8 cellular contexts compared by ENCODE assay signal in the genomic region with DNA sequence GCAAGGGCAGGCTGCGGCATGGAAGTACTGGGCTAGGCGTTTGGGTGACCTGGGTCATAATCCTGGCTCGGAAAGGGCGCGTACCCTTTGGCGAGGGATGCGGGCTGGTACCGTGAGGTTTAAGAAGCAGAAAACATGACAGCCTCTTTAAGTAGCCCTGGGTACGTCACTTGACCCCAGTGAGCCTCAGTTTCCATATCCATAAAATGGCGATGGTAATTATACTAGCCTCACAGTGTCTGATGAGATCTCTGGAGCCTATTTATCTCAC. TPM values are rescaled to one million over a fixed set of nuclear protein-coding genes. Genes with fewer than 3 reads are reported as not detected.
DNase-seq lines count a peak whose midpoint lies in the region; ATAC-seq and TF ChIP-seq lines count a peak whose summit lies in the region.

No MANE protein-coding gene starts in this region.

- peak overlapping the region; percentile 99 for H3K4me3 Mint-ChIP-seq in T-helper 17 cell

- no peak for DNase-seq in GM12864 (ENCODE audit: low read depth)
- DNase-seq in T-helper 17 cell = no peak
- DNase-seq in fibroblast of pulmonary artery (ENCODE audit: low read depth) = no peak
- DNase-seq in sciatic nerve (ENCODE audit: low spot score) = no peak
- no peak for DNase-seq in NCI-H2107 treated with DMSO at 0.1 percent for 48 hours (lab: John Stamatoyannopoulos, UW; ENCODE audit: unreplicated experiment)
- DNase-seq in mucosa of gallbladder (ENCODE audit: low spot score) = no peak

- peak overlapping the region; percentile 100 for H3K27ac Mint-ChIP-seq in T-helper 17 cell

- peaks cover 67% of the 10 kb centered on the region for H3K4me1 Mint-ChIP-seq in T-helper 17 cell

- H3K9me3 ChIP-seq in T-helper 17 cell (ENCODE audit: control insufficient read depth, low read length, poor library complexity, severe bottlenecking) = no peaks in the 10 kb centered on the region

- no peaks in the 10 kb centered on the region for H3K27me3 Mint-ChIP-seq in T-helper 17 cell

- TF ChIP-seq CTCF in GM12864 (IDR thresholded peaks at IDR 0.05; ENCODE audit: low read depth, low read length, missing control alignments) (no peak), fibroblast of pulmonary artery (IDR thresholded peaks at IDR 0.05; ENCODE audit: low read length, missing control alignments) (no peak)

- H3K4me3 ChIP-seq in GM12864 (ENCODE audit: low read depth, low read length) (peak overlapping the region; percentile 85), fibroblast of pulmonary artery (replicated peaks; ENCODE audit: low read depth, low read length) (peak overlapping the region; percentile 79)

- H3K36me3 Mint-ChIP-seq in T-helper 17 cell (ENCODE audit: low read depth) = peaks cover 5% of the 10 kb centered on the region

- no peak for ATAC-seq in T-helper 17 cell
- ATAC-seq in sciatic nerve = peak; percentile 1
- ATAC-seq in HG03565 (IDR thresholded peaks at IDR 0.05; ENCODE audit: unreplicated experiment) = no peak
- no peak for ATAC-seq in GM19035 (IDR thresholded peaks at IDR 0.05; ENCODE audit: unreplicated experiment)

- intact Hi-C loops in sciatic nerve (cut with DNase I) = loop anchor here (5.0 kb wide), 1 partner anchor 181 kb away; no protein-coding TSS in a partner anchor

RNA-seq across cellular contexts. Expression of a gene that starts 0.7 kb away (rescaled TPM):
- total RNA-seq in T-helper 17 cell (10 to 100 TPM; 12.0 to 14.3 TPM), sciatic nerve (10.6 TPM), mucosa of gallbladder (19.3 TPM)

RNA-seq across cellular contexts. Expression of a gene that starts 38.0 kb away (rescaled TPM):
- total RNA-seq in T-helper 17 cell = 10 to 100 TPM; 70.2 to 71.2 TPM
- total RNA-seq in sciatic nerve = 21.2 TPM
- total RNA-seq in mucosa of gallbladder = 20.4 TPM
